8 cellular contexts compared by ENCODE assay signal in the genomic region with DNA sequence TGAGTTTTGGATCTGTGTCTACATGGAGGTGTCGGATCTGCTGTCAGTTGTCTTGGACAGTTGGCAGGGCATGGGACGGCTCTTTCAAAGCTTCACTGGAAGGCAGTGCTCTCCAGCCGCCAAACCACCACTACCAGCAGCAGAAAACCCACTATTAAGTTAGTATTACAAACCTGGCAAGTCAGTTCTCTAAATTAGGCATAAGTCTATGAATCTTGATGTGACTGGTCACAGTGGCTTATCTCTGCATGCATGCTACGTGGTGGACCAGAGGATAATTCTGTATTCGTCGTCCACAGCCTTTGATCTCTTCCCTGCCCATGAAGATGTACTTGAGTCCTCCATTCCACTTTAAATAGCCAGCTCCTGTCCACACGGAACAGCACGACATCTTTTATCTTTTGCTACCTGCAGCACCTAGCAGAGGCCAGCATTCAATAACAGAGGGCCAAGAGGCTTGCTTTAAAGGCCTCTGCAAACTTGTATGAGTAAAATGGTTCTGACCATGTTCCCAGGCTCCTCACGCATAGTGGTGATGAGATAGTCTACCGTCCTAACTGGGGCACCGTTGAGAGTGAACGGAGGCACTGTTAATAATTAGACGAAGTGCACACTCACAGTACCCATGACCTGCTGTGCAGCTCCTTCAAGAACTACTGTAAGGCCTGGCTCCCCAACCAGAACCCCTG. TPM values are rescaled to one million over a fixed set of nuclear protein-coding genes. Genes with fewer than 3 reads are reported as not detected.
DNase-seq lines count a peak whose midpoint lies in the region; ATAC-seq and TF ChIP-seq lines count a peak whose summit lies in the region.

No MANE protein-coding gene starts in this region.

- BruUV-seq in PC-3 (replicated peaks; lab: Mats Ljungman, UMichigan) = TSS peak; percentile 54

- no peaks in the 10 kb centered on the region for H3F3A ChIP-seq in PC-3 (ENCODE audit: low read length, unreplicated experiment)

- H3K9me2 ChIP-seq in PC-3 (replicated peaks; ENCODE audit: low read length) = no peaks in the 10 kb centered on the region

- TF ChIP-seq POLR2A in ovary (IDR thresholded peaks at IDR 0.05) = no peak

- H3K4me3 Mint-ChIP-seq in CD8-positive, alpha-beta T cell = peak overlapping the region; percentile 84

- peak overlapping the region; percentile 74 for H3K9ac ChIP-seq in PC-3 (ENCODE audit: low read length)

- H3K4me1 ChIP-seq in CD8-positive, alpha-beta T cell (ENCODE audit: insufficient read depth, low read length) = peaks cover 60% of the 10 kb centered on the region
- H3K4me1 ChIP-seq in PC-3 (ENCODE audit: insufficient read depth, low read length) (peaks cover 30% of the 10 kb centered on the region), esophagus (ENCODE audit: control insufficient read depth in 2 of 2, insufficient read depth in 2 of 2, low read length in 1 of 2) (peaks cover 4 to 12% of the 10 kb centered on the region in 2 donors), ovary (ENCODE audit: insufficient read depth) (peaks cover 17% of the 10 kb centered on the region)

- H3K27ac Mint-ChIP-seq in CD8-positive, alpha-beta T cell = peak overlapping the region; percentile 37

- H3K79me2 ChIP-seq in PC-3 (ENCODE audit: low read length) = peaks cover 29% of the 10 kb centered on the region; the same call in 1 of the 2 replicates

- POLR2A ChIA-PET in CD8-positive, alpha-beta T cell (lab: Charles Lee) = interaction anchor here (0.8 to 1.9 kb wide), 3 partner anchors 9 to 17 kb away, joined by 3 to 10 read pairs (median 7); no protein-coding TSS in a partner anchor
- POLR2A ChIA-PET in PC-3 (lab: Charles Lee; ENCODE audit: unreplicated experiment) = no interaction called here

- H4K20me1 ChIP-seq in PC-3 (ENCODE audit: low read length) = peaks cover 5% of the 10 kb centered on the region; the same call in 1 of the 2 replicates

- peak overlapping the region; percentile 76; the same call in 1 of the 2 replicates for H2AFZ ChIP-seq in PC-3 (ENCODE audit: low read length)

- intact Hi-C loops in CD8-positive, alpha-beta T cell (cut with DNase I, micrococcal nuclease) = loop anchor here (2.0 to 5.0 kb wide), 3 partner anchors 94 to 232 kb away; partner anchors contain the start of gene GET4 (in 1 of the 2)
- intact Hi-C loops in PC-3 (cut with micrococcal nuclease) = no loop called here
- intact Hi-C loops in ovary (cut with DNase I) = no loop called here

- no peaks in the 10 kb centered on the region for H3K9me3 ChIP-seq in CD8-positive, alpha-beta T cell (ENCODE audit: low read length)
- no peaks in the 10 kb centered on the region for H3K9me3 ChIP-seq in PC-3 (ENCODE audit: low read length)
- H3K9me3 ChIP-seq in esophagus (ENCODE audit: control insufficient read depth in 2 of 2, insufficient read depth in 1 of 2, low read depth in 1 of 2, low read length in 1 of 2) = no peaks in the 10 kb centered on the region
- no peaks in the 10 kb centered on the region for H3K9me3 ChIP-seq in ovary

- peak overlapping the region; percentile 51 for H3K27ac ChIP-seq in CD8-positive, alpha-beta T cell (ENCODE audit: low read depth, low read length)
- H3K27ac ChIP-seq in PC-3 (ENCODE audit: low read length) (peak overlapping the region; percentile 21; the same call in 1 of the 2 replicates), esophagus (ENCODE audit: low read depth in 2 of 2, low read length in 1 of 2) (peak overlapping the region; percentile 77 to 92), ovary (peak overlapping the region; percentile 68 to 79)

- peaks cover 65% of the 10 kb centered on the region for H3K4me1 Mint-ChIP-seq in CD8-positive, alpha-beta T cell (ENCODE audit: low read depth)

- TF ChIP-seq EP300 in ovary (IDR thresholded peaks at IDR 0.05) = no peak

- CTCF ChIA-PET in CD8-positive, alpha-beta T cell (lab: Charles Lee) = interaction anchor here (0.8 to 8.3 kb wide), 11 partner anchors 9 to 54 kb away, joined by 3 to 49 read pairs (median 5); no protein-coding TSS in a partner anchor
- CTCF ChIA-PET in PC-3 (lab: Charles Lee) = interaction anchor here (0.7 to 1.9 kb wide), 2 partner anchors 52 to 138 kb away, joined by 3 to 12 read pairs; no protein-coding TSS in a partner anchor

- ATAC-seq in CD8-positive, alpha-beta T cell = no peak
- no peak for ATAC-seq in PC-3

- no peaks in the 10 kb centered on the region for H3K27me3 Mint-ChIP-seq in CD8-positive, alpha-beta T cell (ENCODE audit: low read depth)

- H3K27me3 ChIP-seq in CD8-positive, alpha-beta T cell (ENCODE audit: insufficient read depth, low read length) = no peaks in the 10 kb centered on the region
- H3K27me3 ChIP-seq in PC-3 (ENCODE audit: low read length) (no peaks in the 10 kb centered on the region), esophagus (ENCODE audit: control insufficient read depth in 1 of 2, insufficient read depth in 2 of 2, low read length in 2 of 2) (no peaks in the 10 kb centered on the region), ovary (no peaks in the 10 kb centered on the region)

- H3K36me3 ChIP-seq in CD8-positive, alpha-beta T cell (ENCODE audit: insufficient read depth, low read length) = no peaks in the 10 kb centered on the region
- no peaks in the 10 kb centered on the region for H3K36me3 ChIP-seq in PC-3 (ENCODE audit: low read depth, low read length)
- H3K36me3 ChIP-seq in esophagus (ENCODE audit: control insufficient read depth in 2 of 2, insufficient read depth in 2 of 2, low read length in 1 of 2) = no peaks in the 10 kb centered on the region
- H3K36me3 ChIP-seq in ovary = no peaks in the 10 kb centered on the region

- in situ Hi-C loops in GM13977 (cut with MboI; ENCODE audit: low pct_unique_long_range_greater_than_20kb, low sequenced_read_pairs, unreplicated experiment) = no loop called here

- DNase-seq in CD8-positive, alpha-beta T cell = no peak
- DNase-seq in PC-3 = no peak
- no peak for DNase-seq in ovary
- no peak for DNase-seq in midbrain (lab: John Stamatoyannopoulos, UW)
- no peak for DNase-seq in effector CD8-positive, alpha-beta T cell (lab: John Stamatoyannopoulos, UW)
- no peak for DNase-seq in GM13977 (ENCODE audit: low spot score)
- no peak for DNase-seq in NCI-H774 (lab: John Stamatoyannopoulos, UW)

- H3K4me2 ChIP-seq in PC-3 (ENCODE audit: low read length) = peak overlapping the region; percentile 98

- WGBS in esophagus, 2 donors = 52 to 73% methylated on average over 13 of the region's 13 CpGs
- WGBS in ovary, 3 donors = 72 to 83% (median 76%) methylated on average over 13 of the region's 13 CpGs

- no peaks in the 10 kb centered on the region for H3K9me3 Mint-ChIP-seq in CD8-positive, alpha-beta T cell

- H3K4me3 ChIP-seq in CD8-positive, alpha-beta T cell (ENCODE audit: low read depth, low read length) = peak overlapping the region; percentile 71
- H3K4me3 ChIP-seq in PC-3 (ENCODE audit: low read length) = peak overlapping the region; percentile 88
- H3K4me3 ChIP-seq in esophagus (ENCODE audit: low read depth in 1 of 2, low read length in 2 of 2) = peak overlapping the region; percentile 56 to 65
- peak overlapping the region; percentile 64 for H3K4me3 ChIP-seq in ovary

- H3K36me3 Mint-ChIP-seq in CD8-positive, alpha-beta T cell = no peaks in the 10 kb centered on the region

- TF ChIP-seq CTCF in CD8-positive, alpha-beta T cell (IDR thresholded peaks at IDR 0.05) = peak; percentile 21
- no peak for TF ChIP-seq CTCF in PC-3 (conservative IDR thresholded peaks at IDR 0.05; ENCODE audit: low read depth, low read length)
- TF ChIP-seq CTCF in ovary (IDR thresholded peaks at IDR 0.05) = no peak
- no peak for TF ChIP-seq CTCF in GM13977 (IDR thresholded peaks at IDR 0.05; ENCODE audit: extremely low read depth, insufficient read depth, missing control alignments)

RNA-seq across cellular contexts. Expression of gene GPR146, which starts 0.8 kb away (rescaled TPM):
- total RNA-seq in CD8-positive, alpha-beta T cell = 1 to 10 TPM; 4.4 to 5.0 TPM
- total RNA-seq in PC-3 (2014; rRNA removed) = 2.0 and 2.7 TPM in 2 replicates
- polyA plus RNA-seq in esophagus = 1 to 10 TPM; 4.5 to 6.3 TPM
- total RNA-seq in ovary = 10 to 100 TPM in 3 of 7 donors, 1 to 10 TPM in 4; 6.1 to 20.1 (median 8.4) TPM
- polyA plus RNA-seq in ovary = 10 to 100 TPM in 1 of 2 donors, 1 to 10 TPM in 1; 7.9 to 25.0 TPM

RNA-seq across cellular contexts. Expression of gene GPER1, which starts 42.7 kb away (rescaled TPM):
- total RNA-seq in CD8-positive, alpha-beta T cell = under 1 TPM in 1 of 2 experiments, not detected in 1; 0.11 TPM
- total RNA-seq in PC-3 (2014; rRNA removed) (4.9 and 8.0 TPM in 2 replicates), ovary (1 to 10 TPM in 6 of 7 donors, under 1 TPM in 1; 0.48 to 7.5 (median 3.2) TPM)
- polyA plus RNA-seq in esophagus (1 to 10 TPM in 1 of 2 donors, under 1 TPM in 1; 0.81 to 1.1 TPM), ovary (1 to 10 TPM; 2.0 to 2.9 TPM)

Comparison
In these comparisons a context has a peak if more than half of its experiments do, and no peak if none do; other contexts are left out.
1. H3K27ac ChIP-seq: peak in every context shown above with its lines; median percentile 84 in esophagus; 74 in ovary; 51 in CD8-positive, alpha-beta T cell; 21 in PC-3.
2. intact Hi-C loops: an anchor here in CD8-positive, alpha-beta T cell (2.0 to 5.0 kb wide); none called in PC-3 and ovary.